Comparison of ENCODE assay signal across 11 cellular contexts in the genomic region with DNA sequence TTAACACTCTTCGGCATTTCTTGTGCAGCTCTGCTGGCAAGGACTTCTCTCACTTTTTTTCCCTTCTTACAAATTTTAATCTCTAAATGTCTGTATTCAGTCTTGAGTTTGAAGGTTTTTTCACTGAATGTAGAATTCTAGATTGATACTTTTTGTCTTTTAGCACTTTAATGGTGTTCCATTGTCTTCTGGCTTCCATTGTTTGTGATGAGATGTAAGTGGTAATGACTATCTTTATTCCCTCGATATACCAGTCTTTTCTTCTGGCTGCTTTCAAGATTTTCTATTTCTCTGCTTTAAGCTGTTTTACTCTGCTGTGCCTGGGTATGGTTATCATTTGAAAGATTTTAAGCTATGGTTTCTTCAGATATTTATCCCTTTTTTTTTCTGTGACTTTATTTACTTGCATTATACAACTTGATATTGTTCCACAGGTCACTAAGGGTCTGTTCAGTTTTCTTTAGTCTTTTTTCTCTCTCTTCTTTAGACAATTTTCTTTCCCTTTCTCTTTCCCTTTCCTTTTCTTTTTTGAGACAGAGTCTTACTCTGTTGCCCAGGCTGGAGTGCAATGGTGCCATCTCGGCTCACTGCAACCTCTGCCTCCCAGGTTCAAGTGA.
"Had no signal": no experiment of that assay in that cellular context is flagged by ENCODE, and none has a peak within 500 bp of the region (broad histone marks: within the 10 kb centered on the region; RNA-seq: fewer than 3 reads in every experiment).

No MANE protein-coding gene starts in this region.

- H3K27ac ChIP-seq: coronary artery, heart right ventricle, left lung, ovary had no signal

- H3K27ac Mint-ChIP-seq: type B pancreatic cell had no signal

- H3K27me3 Mint-ChIP-seq: type B pancreatic cell had no signal

- ATAC-seq: heart right ventricle, left lung had no signal

- H3K4me3 ChIP-seq: coronary artery, heart right ventricle, left lung, ovary had no signal

- H3K9me3 ChIP-seq: ovary had no signal

- H3K36me3 ChIP-seq: heart right ventricle, left lung, ovary had no signal

- DNase-seq: activated CD4-positive, alpha-beta T cell treated with anti-CD3 and anti-CD28 coated beads for 1 hour; effector CD4-positive, alpha-beta T cell; foreskin melanocyte; heart right ventricle; islet precursor cell; left lung; ovary; stimulated activated CD4-positive, alpha-beta T cell treated with anti-CD3 and anti-CD28 coated beads, Interleukin-12 subunit alpha, Interleukin-12 subunit beta, amount 100 ng/mL, for 4 hours; stimulated activated naive CD4-positive, alpha-beta T cell had no signal

- H3K4me3 Mint-ChIP-seq: type B pancreatic cell had no signal

- H3K27me3 ChIP-seq: heart right ventricle, left lung, ovary had no signal
